Comparison of ENCODE assay signal across 9 cellular contexts in genomic region chr1:15885269-15885668, GRCh38. TPM values are rescaled to one million over a fixed set of nuclear protein-coding genes. Genes with fewer than 3 reads are reported as not detected.
A peak's percentile ranks its signal among the peaks of the same experiment; 100 is the strongest.
DNase-seq lines count a peak whose midpoint lies in the region; ATAC-seq, FAIRE-seq and TF ChIP-seq lines count a peak whose summit lies in the region.
"Had no signal": no experiment of that assay in that cellular context is flagged by ENCODE, and none has a peak within 500 bp of the region (broad histone marks: within the 10 kb centered on the region; RNA-seq: fewer than 3 reads in every experiment).

No MANE protein-coding gene starts in this region.

- peak overlapping the region; percentile 75 to 88 (median 78) for H3K4me3 Mint-ChIP-seq in naive B cell

- FAIRE-seq in urothelium cell line (lab: Jason Lieb, UNC): no peak

- H3K27me3 ChIP-seq in heart right ventricle (no peaks in the 10 kb centered on the region), right cardiac atrium (ENCODE audit: control insufficient read depth, insufficient read depth) (no peaks in the 10 kb centered on the region)

- H3K36me3 Mint-ChIP-seq in naive B cell: no peaks in the 10 kb centered on the region

- H3K4me3 ChIP-seq in heart right ventricle (peak overlapping the region in 6 of 10 donors; percentile 41 to 54 (median 46)), right cardiac atrium (ENCODE audit: low read length) (no peak overlapping the region), urinary bladder (ENCODE audit: low read depth, low read length) (no peak overlapping the region)

- H3K4me1 Mint-ChIP-seq in naive B cell: peaks cover 44 to 92% (median 61%) of the 10 kb centered on the region in 3 donors

- H3K27ac ChIP-seq in heart right ventricle: peak overlapping the region; percentile 65 to 94 (median 82)
- no peak overlapping the region for H3K27ac ChIP-seq in right cardiac atrium (ENCODE audit: low read length)
- peak overlapping the region; percentile 98 for H3K27ac ChIP-seq in caudate nucleus (ENCODE audit: low read depth, low read length)
- peak overlapping the region; percentile 80 for H3K27ac ChIP-seq in urinary bladder (ENCODE audit: low read depth)

- intact Hi-C loops in heart right ventricle (cut with DNase I) (loop anchor here in 6 of 10 donors (5.0 to 10.0 kb wide), 4 partner anchors 33 to 53 kb away; partner anchors contain the start of gene SPEN (in 1 of the 6)), right cardiac atrium (cut with DNase I) (loop anchor here in 2 of 4 donors (5.0 to 10.0 kb wide), 2 partner anchors 38 to 50 kb away; partner anchors contain the start of gene SPEN (in 1 of the 2))

- TF ChIP-seq CTCF in heart right ventricle (IDR thresholded peaks at IDR 0.05): no peak

- no peak for ATAC-seq in heart right ventricle
- no peak for ATAC-seq in right cardiac atrium
- peak; percentile 10 to 13 for ATAC-seq in naive B cell (ENCODE audit: low read depth in 2 of 2)
- no peak for ATAC-seq in HG02798 (IDR thresholded peaks at IDR 0.05; ENCODE audit: poor library complexity, unreplicated experiment)
- ATAC-seq in HG02840 (IDR thresholded peaks at IDR 0.05; ENCODE audit: low FRiP score, unreplicated experiment): no peak

- H3K9me3 ChIP-seq in heart right ventricle: no peaks in the 10 kb centered on the region
- H3K9me3 ChIP-seq in right cardiac atrium (ENCODE audit: control insufficient read depth, low read length): no peaks in the 10 kb centered on the region

- H3K36me3 ChIP-seq in heart right ventricle (peaks cover 0 to 20% (median 0%) of the 10 kb centered on the region in 9 donors), urinary bladder (ENCODE audit: insufficient read depth) (peaks cover 2% of the 10 kb centered on the region)

- peak overlapping the region; percentile 85 to 97 (median 92) for H3K27ac Mint-ChIP-seq in naive B cell

- H3K9me3 Mint-ChIP-seq in naive B cell: no peaks in the 10 kb centered on the region

- H3K27me3 Mint-ChIP-seq in naive B cell: no peaks in the 10 kb centered on the region

- peaks cover 4 to 82% (median 49%) of the 10 kb centered on the region in 9 donors for H3K4me1 ChIP-seq in heart right ventricle
- peaks cover 3% of the 10 kb centered on the region for H3K4me1 ChIP-seq in right cardiac atrium (ENCODE audit: control insufficient read depth, insufficient read depth, low read length)
- no peaks in the 10 kb centered on the region for H3K4me1 ChIP-seq in urinary bladder (ENCODE audit: insufficient read depth)

- 43 to 46% methylated on average over 5 of the region's 5 CpGs for WGBS in heart right ventricle, 2 donors
- 36% methylated on average over 5 of the region's 5 CpGs for WGBS in right cardiac atrium
- 38% methylated on average over 5 of the region's 5 CpGs for WGBS in urinary bladder

- DNase-seq in heart right ventricle (no peak), right cardiac atrium (no peak), caudate nucleus (lab: John Stamatoyannopoulos, UW) (no peak), naive B cell (peak; percentile 6), urothelium cell line (ENCODE audit: low spot score) (no peak)
- DNase-seq: left cardiac atrium had no signal

RNA-seq across cellular contexts. Expression of gene SPEN, which starts 37.8 kb away (rescaled TPM):
- 10 to 100 TPM; 24.1 to 34.4 (median 28.1) TPM for total RNA-seq in heart right ventricle
- 10 to 100 TPM; 11.2 to 12.4 TPM for polyA plus RNA-seq in heart right ventricle
- total RNA-seq in right cardiac atrium: 10 to 100 TPM; 25.9 to 34.2 (median 31.9) TPM
- 15.2 TPM for polyA plus RNA-seq in right cardiac atrium
- 10 to 100 TPM in 4 of 6 donors, 1 to 10 TPM in 1, under 1 TPM in 1; 0.96 to 63.0 (median 11.5) TPM for polyA plus RNA-seq in naive B cell (ENCODE audit: low read depth in 6 of 6)
- total RNA-seq in urinary bladder: 47.6 TPM
- polyA plus RNA-seq in urinary bladder: 31.8 TPM

Comparison
In these comparisons a context has a peak if more than half of its experiments do, and no peak if none do; other contexts are left out.
1. H3K4me3 ChIP-seq: peak in heart right ventricle (6 of 10); none in right cardiac atrium (single experiment) and urinary bladder (single experiment).
2. ATAC-seq: peak in naive B cell (2 of 2); none in heart right ventricle (0 of 8), right cardiac atrium (0 of 2), HG02798 (single experiment) and HG02840 (single experiment).